Comparison of ENCODE assay signal across 16 cellular contexts in the genomic region with DNA sequence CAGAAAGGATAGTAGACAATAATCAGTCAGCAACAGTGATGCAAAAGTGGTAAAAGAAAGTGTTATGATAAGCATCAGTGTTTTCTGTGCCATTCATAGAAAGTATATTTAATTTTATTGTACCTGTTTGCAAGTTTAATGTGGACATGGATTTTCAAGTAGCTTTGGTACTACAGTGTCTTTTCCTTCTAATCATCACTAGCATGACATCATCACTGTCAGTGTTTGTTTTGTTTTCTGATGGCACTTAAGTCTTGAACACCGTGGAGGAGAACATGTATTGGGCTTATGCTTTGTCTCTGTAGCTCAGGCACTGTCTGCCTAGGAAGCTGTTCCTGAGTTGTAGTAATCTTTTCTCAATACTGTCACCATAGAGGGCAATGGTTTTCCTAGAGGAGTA. TPM values are rescaled to one million over a fixed set of nuclear protein-coding genes. Genes with fewer than 3 reads are reported as not detected.
DNase-seq lines count a peak whose midpoint lies in the region; ATAC-seq and TF ChIP-seq lines count a peak whose summit lies in the region.
"Had no signal": no experiment of that assay in that cellular context is flagged by ENCODE, and none has a peak within 500 bp of the region (broad histone marks: within the 10 kb centered on the region; RNA-seq: fewer than 3 reads in every experiment).

No MANE protein-coding gene starts in this region.

- H3K4me1 Mint-ChIP-seq in natural killer cell, result peaks cover 0 to 10% of the 10 kb centered on the region in 2 donors
- H3K4me1 Mint-ChIP-seq in natural killer cell treated with Interleukin-12 subunit alpha and Interleukin-12 subunit beta and Interleukin-15 and Interleukin-18, amount 100 ng/mL, for 72 hours (ENCODE audit: low read depth in 2 of 2), result peaks cover 0 to 10% of the 10 kb centered on the region in 2 donors
- H3K4me1 Mint-ChIP-seq in endothelial cell (ENCODE audit: unreplicated experiment), result peaks cover 10% of the 10 kb centered on the region
- H3K4me1 Mint-ChIP-seq: activated naive CD4-positive, alpha-beta T cell treated with anti-CD3 and anti-CD28 coated beads, Interleukin-2, amount 10 ng/mL, durations not matched to agents 7 days and 5 days; WTC11 had no signal

- H3K36me3 Mint-ChIP-seq in natural killer cell (peaks cover 50% of the 10 kb centered on the region), endothelial cell (ENCODE audit: low read depth, unreplicated experiment) (peaks cover 54% of the 10 kb centered on the region)
- H3K36me3 Mint-ChIP-seq in natural killer cell treated with Interleukin-12 subunit alpha and Interleukin-12 subunit beta and Interleukin-15 and Interleukin-18, amount 100 ng/mL, for 72 hours, result peaks cover 39% of the 10 kb centered on the region

- H3K27me3 Mint-ChIP-seq in natural killer cell (ENCODE audit: low read depth in 2 of 2), result no peaks in the 10 kb centered on the region
- no peaks in the 10 kb centered on the region for H3K27me3 Mint-ChIP-seq in natural killer cell treated with Interleukin-12 subunit alpha and Interleukin-12 subunit beta and Interleukin-15 and Interleukin-18, amount 100 ng/mL, for 72 hours
- no peaks in the 10 kb centered on the region for H3K27me3 Mint-ChIP-seq in endothelial cell (ENCODE audit: unreplicated experiment)
- H3K27me3 Mint-ChIP-seq: activated naive CD4-positive, alpha-beta T cell treated with anti-CD3 and anti-CD28 coated beads, Interleukin-2, amount 10 ng/mL, durations not matched to agents 7 days and 5 days had no signal

- H3K9me3 Mint-ChIP-seq in natural killer cell (no peaks in the 10 kb centered on the region), endothelial cell (ENCODE audit: unreplicated experiment) (no peaks in the 10 kb centered on the region)
- no peaks in the 10 kb centered on the region for H3K9me3 Mint-ChIP-seq in natural killer cell treated with Interleukin-12 subunit alpha and Interleukin-12 subunit beta and Interleukin-15 and Interleukin-18, amount 100 ng/mL, for 72 hours
- H3K9me3 Mint-ChIP-seq: activated naive CD4-positive, alpha-beta T cell treated with anti-CD3 and anti-CD28 coated beads, Interleukin-2, amount 10 ng/mL, durations not matched to agents 7 days and 5 days; activated T-cell treated with anti-CD3 and anti-CD28 coated beads, Interleukin-2, amount 50 U/mL, for 4 hours; WTC11 had no signal

- H3K4me3 Mint-ChIP-seq in natural killer cell (no peak overlapping the region), endothelial cell (ENCODE audit: unreplicated experiment) (no peak overlapping the region)
- H3K4me3 Mint-ChIP-seq in natural killer cell treated with Interleukin-12 subunit alpha and Interleukin-12 subunit beta and Interleukin-15 and Interleukin-18, amount 100 ng/mL, for 72 hours, result no peak overlapping the region
- H3K4me3 Mint-ChIP-seq: activated naive CD4-positive, alpha-beta T cell treated with anti-CD3 and anti-CD28 coated beads, Interleukin-2, amount 10 ng/mL, durations not matched to agents 7 days and 5 days; activated T-cell treated with anti-CD3 and anti-CD28 coated beads, Interleukin-2, amount 50 U/mL, for 4 hours; WTC11 had no signal

- ATAC-seq in natural killer cell, result no peak
- ATAC-seq in natural killer cell treated with Interleukin-12 subunit alpha and Interleukin-12 subunit beta and Interleukin-15 and Interleukin-18, amount 100 ng/mL, for 72 hours, result no peak
- ATAC-seq: activated T-cell treated with anti-CD3 and anti-CD28 coated beads, Interleukin-2, amount 50 U/mL, for 4 hours; WTC11 had no signal

- H3K27ac Mint-ChIP-seq in natural killer cell (peak overlapping the region; percentile 31 to 70), endothelial cell (ENCODE audit: unreplicated experiment) (peak overlapping the region; percentile 52)
- no peak overlapping the region for H3K27ac Mint-ChIP-seq in natural killer cell treated with Interleukin-12 subunit alpha and Interleukin-12 subunit beta and Interleukin-15 and Interleukin-18, amount 100 ng/mL, for 72 hours
- H3K27ac Mint-ChIP-seq: activated naive CD4-positive, alpha-beta T cell treated with anti-CD3 and anti-CD28 coated beads, Interleukin-2, amount 10 ng/mL, durations not matched to agents 7 days and 5 days; WTC11 had no signal

- TF ChIP-seq CTCF in natural killer cell (IDR thresholded peaks at IDR 0.05), result no peak
- TF ChIP-seq CTCF in endothelial cell (IDR thresholded peaks at IDR 0.05; ENCODE audit: unreplicated experiment), result no peak

- DNase-seq in natural killer cell (no peak), NCI-H510A (lab: John Stamatoyannopoulos, UW) (peak; percentile 38), endothelial cell (ENCODE audit: low spot score) (no peak), NOMO-1 treated with dmso at 0.1 percent for 144 hours (lab: John Stamatoyannopoulos, UW; ENCODE audit: unreplicated experiment) (no peak), NCI-H524 treated with DMSO at 0.1 percent for 48 hours (lab: John Stamatoyannopoulos, UW) (no peak), NCI-H128 (lab: John Stamatoyannopoulos, UW; ENCODE audit: unreplicated experiment) (no peak), NCI-H526 treated with DMSO at 0.1 percent for 48 hours (lab: John Stamatoyannopoulos, UW) (no peak)
- no peak for DNase-seq in natural killer cell treated with Interleukin-12 subunit alpha and Interleukin-12 subunit beta and Interleukin-15 and Interleukin-18, amount 100 ng/mL, for 72 hours (ENCODE audit: low spot score)
- DNase-seq: activated naive CD4-positive, alpha-beta T cell treated with anti-CD3 and anti-CD28 coated beads, Interleukin-2, amount 10 ng/mL, durations not matched to agents 7 days and 5 days; activated T-cell treated with anti-CD3 and anti-CD28 coated beads, Interleukin-2, amount 50 U/mL, for 4 hours; C1 segment of cervical spinal cord; NCI-H1105 treated with DMSO at 0.1 percent for 48 hours; retina; stimulated activated CD4-positive, alpha-beta T cell treated with anti-CD3 and anti-CD28 coated beads, Interleukin-15, amount 100 ng/mL, for 24 hours; substantia nigra had no signal

- intact Hi-C loops in natural killer cell (cut with micrococcal nuclease), result no loop called here

RNA-seq across cellular contexts. Expression of a gene that starts 41.9 kb away (rescaled TPM):
- total RNA-seq in natural killer cell, result 100 to 1,000 TPM; 106 to 154 (median 140) TPM
- 100 to 1,000 TPM; 131 to 188 TPM for total RNA-seq in natural killer cell treated with Interleukin-12 subunit alpha and Interleukin-12 subunit beta and Interleukin-15 and Interleukin-18, amount 100 ng/mL, for 72 hours
- total RNA-seq in endothelial cell (ENCODE audit: unreplicated experiment), result 246 TPM

Comparison
In these comparisons a context has a peak if more than half of its experiments do, and no peak if none do; other contexts are left out.
1. H3K27ac Mint-ChIP-seq: peak in natural killer cell (2 of 2) and endothelial cell (single experiment); none in natural killer cell treated with Interleukin-12 subunit alpha and Interleukin-12 subunit beta and Interleukin-15 and Interleukin-18, amount 100 ng/mL, for 72 hours (0 of 2).